Comparison of ENCODE assay signal across 15 cellular contexts in genomic region chr4:2965262-2965661, GRCh38. TPM values are rescaled to one million over a fixed set of nuclear protein-coding genes. Genes with fewer than 3 reads are reported as not detected.
A peak's percentile ranks its signal among the peaks of the same experiment; 100 is the strongest.
DNase-seq lines count a peak whose midpoint lies in the region; ATAC-seq and TF ChIP-seq lines count a peak whose summit lies in the region.
"Had no signal": no experiment of that assay in that cellular context is flagged by ENCODE, and none has a peak within 500 bp of the region (broad histone marks: within the 10 kb centered on the region; RNA-seq: fewer than 3 reads in every experiment).

No MANE protein-coding gene starts in this region.

- H3K4me1 ChIP-seq in OCI-LY7 (ENCODE audit: insufficient read depth, low read length, poor library complexity, severe bottlenecking) (peaks cover 19% of the 10 kb centered on the region), skeletal muscle satellite cell (ENCODE audit: control insufficient read depth, insufficient read depth, low read length) (peaks cover 16% of the 10 kb centered on the region)

- ATAC-seq in HG03354 (IDR thresholded peaks at IDR 0.05; ENCODE audit: poor library complexity, severe bottlenecking, unreplicated experiment): no peak
- ATAC-seq: lower lobe of right lung, pancreas had no signal

- H3K79me2 ChIP-seq in OCI-LY7 (ENCODE audit: insufficient read depth, low read depth, low read length): peaks cover 30% of the 10 kb centered on the region

- 0 out of 2 replicates have a peak overlapping the region, but pooled peaks have one; percentile 89 for H3K4me2 ChIP-seq in OCI-LY7 (ENCODE audit: low read length)
- H3K4me2 ChIP-seq in skeletal muscle satellite cell (ENCODE audit: low read length): peak overlapping the region; percentile 95

- peaks cover 13% of the 10 kb centered on the region for H3K4me1 Mint-ChIP-seq in activated naive CD4-positive, alpha-beta T cell treated with anti-CD3 and anti-CD28 coated beads for 36 hours (ENCODE audit: low read depth)
- peaks cover 23% of the 10 kb centered on the region for H3K4me1 Mint-ChIP-seq in endothelial cell (ENCODE audit: unreplicated experiment)

- peaks cover 5% of the 10 kb centered on the region for H4K20me1 ChIP-seq in OCI-LY7 (ENCODE audit: insufficient read depth, low read length)

- peak overlapping the region; percentile 44 for H3K4me3 Mint-ChIP-seq in activated naive CD4-positive, alpha-beta T cell treated with anti-CD3 and anti-CD28 coated beads for 36 hours
- peak overlapping the region; percentile 84 for H3K4me3 Mint-ChIP-seq in endothelial cell (ENCODE audit: unreplicated experiment)

- no peaks in the 10 kb centered on the region for H3K9me3 Mint-ChIP-seq in activated naive CD4-positive, alpha-beta T cell treated with anti-CD3 and anti-CD28 coated beads for 36 hours
- H3K9me3 Mint-ChIP-seq in endothelial cell (ENCODE audit: unreplicated experiment): no peaks in the 10 kb centered on the region

- no peak overlapping the region for H3K27ac ChIP-seq in OCI-LY7 (ENCODE audit: low read depth, low read length, poor library complexity, severe bottlenecking)
- H3K27ac ChIP-seq: lower lobe of right lung, pancreas had no signal

- no peak for DNase-seq in activated naive CD4-positive, alpha-beta T cell treated with anti-CD3 and anti-CD28 coated beads for 36 hours
- DNase-seq in activated naive CD4-positive, alpha-beta T cell treated with anti-CD3 and anti-CD28 coated beads, Interleukin-2, amount 50 U/mL, for 16 hours: no peak
- no peak for DNase-seq in OCI-LY7 (ENCODE audit: low spot score)
- DNase-seq in endothelial cell (ENCODE audit: low spot score): no peak
- DNase-seq in GM13977 (ENCODE audit: low spot score): no peak
- no peak for DNase-seq in H7
- DNase-seq: activated CD8-positive, alpha-beta memory T cell treated with anti-CD3 and anti-CD28 coated beads, Interleukin-2, amount 50 U/mL, for 48 hours; DMS153; lower lobe of right lung; NCI-H1048; pancreas; SIG-M5; stimulated activated CD4-positive, alpha-beta T cell treated with anti-CD3 and anti-CD28 coated beads, Interleukin-15, amount 100 ng/mL, for 24 hours had no signal

- no peak overlapping the region for H3K27ac Mint-ChIP-seq in activated naive CD4-positive, alpha-beta T cell treated with anti-CD3 and anti-CD28 coated beads for 36 hours
- H3K27ac Mint-ChIP-seq in endothelial cell (ENCODE audit: unreplicated experiment): no peak overlapping the region

- no peaks in the 10 kb centered on the region for H3K27me3 ChIP-seq in skeletal muscle satellite cell (ENCODE audit: control insufficient read depth, insufficient read depth, low read length)
- H3K27me3 ChIP-seq in H7 (ENCODE audit: control insufficient read depth, insufficient read depth, low read length): peaks cover 7% of the 10 kb centered on the region
- H3K27me3 ChIP-seq: pancreas had no signal

- H3K9ac ChIP-seq in skeletal muscle satellite cell (ENCODE audit: low read depth, low read length): peak overlapping the region; percentile 96

- H3K36me3 ChIP-seq in OCI-LY7 (ENCODE audit: insufficient read depth, low read length) (peaks cover 9% of the 10 kb centered on the region), skeletal muscle satellite cell (ENCODE audit: insufficient read depth, low read length) (no peaks in the 10 kb centered on the region), H7 (replicated peaks; ENCODE audit: control insufficient read depth, insufficient read depth, low read length) (no peaks in the 10 kb centered on the region)
- H3K36me3 ChIP-seq: lower lobe of right lung, pancreas had no signal

- BruUV-seq in OCI-LY7 (replicated peaks; lab: Mats Ljungman, UMichigan): no TSS peak

- POLR2A ChIA-PET in OCI-LY7 (lab: Charles Lee): no interaction called here

- H3K9me2 ChIP-seq in OCI-LY7 (ENCODE audit: insufficient read depth, low read length): no peaks in the 10 kb centered on the region

- peaks cover 9% of the 10 kb centered on the region for H3K36me3 Mint-ChIP-seq in activated naive CD4-positive, alpha-beta T cell treated with anti-CD3 and anti-CD28 coated beads for 36 hours (ENCODE audit: low read depth)
- peaks cover 5% of the 10 kb centered on the region for H3K36me3 Mint-ChIP-seq in endothelial cell (ENCODE audit: low read depth, unreplicated experiment)

- intact Hi-C loops in activated naive CD4-positive, alpha-beta T cell treated with anti-CD3 and anti-CD28 coated beads for 36 hours (cut with micrococcal nuclease): loop anchor here (10.0 kb wide), 1 partner anchor 1090 kb away; the partner anchor contains the start of gene NSD2
- intact Hi-C loops in OCI-LY7 (cut with micrococcal nuclease; ENCODE audit: unreplicated experiment): loop anchor here (10.0 kb wide), 1 partner anchor 500 kb away; the partner anchor contains the start of gene RNF4

- CTCF ChIA-PET in activated naive CD4-positive, alpha-beta T cell treated with anti-CD3 and anti-CD28 coated beads for 36 hours (lab: Charles Lee): interaction anchor here (0.6 to 8.4 kb wide), 3 partner anchors 12 to 191 kb away, joined by 3 to 55 read pairs (median 3); no protein-coding TSS in a partner anchor
- CTCF ChIA-PET in OCI-LY7 (lab: Charles Lee; ENCODE audit: unreplicated experiment): no interaction called here

- no peak overlapping the region for H2AFZ ChIP-seq in OCI-LY7 (ENCODE audit: low read length)

- in situ Hi-C loops in GM13977 (cut with MboI; ENCODE audit: low pct_unique_long_range_greater_than_20kb, low sequenced_read_pairs, unreplicated experiment): no loop called here

- H3K4me3 ChIP-seq in OCI-LY7 (ENCODE audit: low read depth, low read length, poor library complexity, severe bottlenecking) (no peak overlapping the region), skeletal muscle satellite cell (ENCODE audit: low read length) (no peak overlapping the region), H7 (ENCODE audit: insufficient read depth, low read depth, low read length) (no peak overlapping the region)

- H3K27me3 Mint-ChIP-seq in activated naive CD4-positive, alpha-beta T cell treated with anti-CD3 and anti-CD28 coated beads for 36 hours (ENCODE audit: low read depth): no peaks in the 10 kb centered on the region
- H3K27me3 Mint-ChIP-seq in endothelial cell (ENCODE audit: unreplicated experiment): peaks cover 8% of the 10 kb centered on the region

- H3K9me3 ChIP-seq in OCI-LY7 (ENCODE audit: low read length) (no peaks in the 10 kb centered on the region), skeletal muscle satellite cell (replicated peaks; ENCODE audit: low read length) (no peaks in the 10 kb centered on the region)
- H3K9me3 ChIP-seq: lower lobe of right lung, pancreas had no signal

- TF ChIP-seq CTCF in OCI-LY7 (conservative IDR thresholded peaks at IDR 0.05; ENCODE audit: low read length) (no peak), endothelial cell (IDR thresholded peaks at IDR 0.05; ENCODE audit: unreplicated experiment) (no peak), GM13977 (IDR thresholded peaks at IDR 0.05; ENCODE audit: extremely low read depth, insufficient read depth, missing control alignments) (no peak)

RNA-seq across cellular contexts. Expression of gene GRK4, which starts 1.9 kb away (rescaled TPM):
- 1 to 10 TPM; 1.3 to 2.1 TPM for total RNA-seq in activated naive CD4-positive, alpha-beta T cell treated with anti-CD3 and anti-CD28 coated beads for 36 hours
- 5.3 and 6.5 TPM in 2 replicates for total RNA-seq in OCI-LY7 (2014; rRNA removed; shearing (Covaris generic))
- total RNA-seq in OCI-LY7 (2022) (8.9 and 9.1 TPM in 2 replicates), endothelial cell (ENCODE audit: unreplicated experiment) (5.9 TPM)
- total RNA-seq in skeletal muscle satellite cell (2012; rRNA removed): 2.2 and 5.3 TPM in 2 replicates
- total RNA-seq in H7 (2014; rRNA removed; shearing (Covaris generic)): 0.48 and 1.9 TPM in 2 replicates

RNA-seq across cellular contexts. Expression of gene NOP14, which starts 2.1 kb away (rescaled TPM):
- total RNA-seq in activated naive CD4-positive, alpha-beta T cell treated with anti-CD3 and anti-CD28 coated beads for 36 hours: 10 to 100 TPM; 48.3 to 55.1 TPM
- total RNA-seq in OCI-LY7 (2014; rRNA removed; shearing (Covaris generic)): 31.7 and 35.9 TPM in 2 replicates
- total RNA-seq in OCI-LY7 (2022) (56.7 and 66.2 TPM in 2 replicates), endothelial cell (ENCODE audit: unreplicated experiment) (22.9 TPM)
- 30.4 and 37.5 TPM in 2 replicates for total RNA-seq in skeletal muscle satellite cell (2012; rRNA removed)
- total RNA-seq in H7 (2014; rRNA removed; shearing (Covaris generic)): 17.3 and 19.2 TPM in 2 replicates
